In the genomic region with DNA sequence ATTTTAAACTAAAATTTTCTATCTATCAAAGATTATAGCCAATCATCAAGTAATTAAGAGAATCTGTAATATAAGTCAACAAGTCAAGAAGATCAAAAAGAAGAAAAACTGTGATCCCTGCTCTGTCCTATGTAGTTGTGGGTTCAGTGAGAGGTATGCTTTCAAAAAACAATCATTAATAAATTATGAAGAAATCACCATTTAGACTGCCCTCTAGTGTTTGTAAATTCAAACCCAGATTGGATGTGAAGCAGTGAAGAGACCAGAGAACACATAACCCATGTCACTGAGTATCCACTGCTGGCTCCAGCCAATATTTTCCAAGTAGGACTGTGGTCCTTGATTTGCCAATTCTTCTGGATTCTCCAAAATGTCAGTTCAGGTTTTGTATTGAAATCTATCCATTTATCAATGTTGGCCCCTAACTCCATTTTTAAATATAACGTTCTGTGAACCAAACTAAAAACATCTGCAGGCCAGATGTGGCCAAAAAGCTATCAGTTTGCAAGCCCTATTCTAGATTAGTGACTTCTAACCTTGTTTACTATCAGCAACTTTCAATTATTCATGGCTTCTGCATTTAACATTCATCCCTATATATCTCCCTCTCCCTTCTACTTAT, we compare ENCODE assay signal across 8 cellular contexts.
DNase-seq lines count a peak whose midpoint lies in the region; ATAC-seq, FAIRE-seq and TF ChIP-seq lines count a peak whose summit lies in the region.

No MANE protein-coding gene starts in this region.

- DNase-seq in AG20443 (ENCODE audit: low spot score) (peak; percentile 42), Karpas-422 (peak; percentile 53), WTC11 (ENCODE audit: low spot score) (no peak), kidney (no peak), posterior vena cava (ENCODE audit: low spot score) (no peak), posterior cingulate gyrus (no peak)
- no peak for DNase-seq in stimulated activated naive CD8-positive, alpha-beta T cell treated with anti-CD3 and anti-CD28 coated beads, Interleukin-15, Interleukin-2, amounts not matched to agents 100 U/mL and 50 U/mL, for 24 hours
- DNase-seq in activated CD4-positive, alpha-beta T cell treated with anti-CD3 and anti-CD28 coated beads, Interleukin-2, amount 10 ng/mL, durations not matched to agents 24 days and 14 days: no peak

- H3K4me1 ChIP-seq in Karpas-422 (ENCODE audit: low read length) (no peaks in the 10 kb centered on the region), kidney (ENCODE audit: control insufficient read depth in 1 of 2, insufficient read depth in 1 of 2, low read depth in 1 of 2, low read length in 2 of 2) (no peaks in the 10 kb centered on the region)

- H3K27me3 Mint-ChIP-seq in WTC11 (ENCODE audit: low read depth): no peaks in the 10 kb centered on the region
- H3K27me3 Mint-ChIP-seq in activated CD4-positive, alpha-beta T cell treated with anti-CD3 and anti-CD28 coated beads, Interleukin-2, amount 10 ng/mL, durations not matched to agents 24 days and 14 days: no peaks in the 10 kb centered on the region

- no peak overlapping the region for H3K27ac ChIP-seq in Karpas-422 (ENCODE audit: low read length)
- H3K27ac ChIP-seq in kidney (ENCODE audit: low read depth in 2 of 2, low read length in 2 of 2): no peak overlapping the region

- POLR2A ChIA-PET in WTC11 (lab: Charles Lee): no interaction called here

- H4K20me1 ChIP-seq in Karpas-422 (ENCODE audit: insufficient read depth, low read depth, low read length): no peaks in the 10 kb centered on the region

- peaks cover 17% of the 10 kb centered on the region for H3K4me1 Mint-ChIP-seq in WTC11
- H3K4me1 Mint-ChIP-seq in activated CD4-positive, alpha-beta T cell treated with anti-CD3 and anti-CD28 coated beads, Interleukin-2, amount 10 ng/mL, durations not matched to agents 24 days and 14 days: no peaks in the 10 kb centered on the region

- H3K9ac ChIP-seq in Karpas-422 (ENCODE audit: low read length): no peak overlapping the region
- no peak overlapping the region for H3K9ac ChIP-seq in kidney (ENCODE audit: low read length in 2 of 2)

- H3K27ac Mint-ChIP-seq in WTC11: no peak overlapping the region
- H3K27ac Mint-ChIP-seq in activated CD4-positive, alpha-beta T cell treated with anti-CD3 and anti-CD28 coated beads, Interleukin-2, amount 10 ng/mL, durations not matched to agents 24 days and 14 days: no peak overlapping the region

- CTCF ChIA-PET in WTC11 (lab: Charles Lee): no interaction called here

- ATAC-seq in WTC11: peak; percentile 72
- no peak for ATAC-seq in stimulated activated naive CD8-positive, alpha-beta T cell treated with anti-CD3 and anti-CD28 coated beads, Interleukin-15, Interleukin-2, amounts not matched to agents 100 U/mL and 50 U/mL, for 24 hours

- intact Hi-C loops in kidney (cut with DNase I): no loop called here
- intact Hi-C loops in posterior vena cava (cut with DNase I): no loop called here
- intact Hi-C loops in activated CD4-positive, alpha-beta T cell treated with anti-CD3 and anti-CD28 coated beads, Interleukin-2, amount 10 ng/mL, durations not matched to agents 24 days and 14 days (cut with micrococcal nuclease): no loop called here
- intact Hi-C loops in posterior cingulate gyrus (cut with DNase I): no loop called here

- H3K27me3 ChIP-seq in Karpas-422 (ENCODE audit: low read length): no peaks in the 10 kb centered on the region

- TF ChIP-seq CTCF in WTC11 (IDR thresholded peaks at IDR 0.05) (no peak), kidney (IDR thresholded peaks at IDR 0.05; ENCODE audit: borderline replicate concordance, extremely low read depth, insufficient read depth) (peak; percentile 14)

- H3K4me3 Mint-ChIP-seq in WTC11: no peak overlapping the region
- no peak overlapping the region for H3K4me3 Mint-ChIP-seq in activated CD4-positive, alpha-beta T cell treated with anti-CD3 and anti-CD28 coated beads, Interleukin-2, amount 10 ng/mL, durations not matched to agents 24 days and 14 days

- H3K36me3 Mint-ChIP-seq in WTC11: peaks cover 6% of the 10 kb centered on the region; the same call in 1 of the 2 replicates
- no peaks in the 10 kb centered on the region for H3K36me3 Mint-ChIP-seq in activated CD4-positive, alpha-beta T cell treated with anti-CD3 and anti-CD28 coated beads, Interleukin-2, amount 10 ng/mL, durations not matched to agents 24 days and 14 days (ENCODE audit: low read depth)

- H3K9me3 Mint-ChIP-seq in WTC11: peaks cover 13% of the 10 kb centered on the region
- H3K9me3 Mint-ChIP-seq in activated CD4-positive, alpha-beta T cell treated with anti-CD3 and anti-CD28 coated beads, Interleukin-2, amount 10 ng/mL, durations not matched to agents 24 days and 14 days: peaks cover 17% of the 10 kb centered on the region

- H3K36me3 ChIP-seq in Karpas-422 (ENCODE audit: insufficient read depth, low read length) (no peaks in the 10 kb centered on the region), kidney (ENCODE audit: control insufficient read depth in 1 of 2, insufficient read depth in 2 of 2, low read length in 2 of 2) (no peaks in the 10 kb centered on the region)

- H2AFZ ChIP-seq in Karpas-422 (ENCODE audit: low read length): no peak overlapping the region

- H3K4me2 ChIP-seq in Karpas-422 (ENCODE audit: low read depth, low read length, poor library complexity, severe bottlenecking): no peak overlapping the region

- H3K9me2 ChIP-seq in Karpas-422 (replicated peaks; ENCODE audit: insufficient read depth, low read length): no peaks in the 10 kb centered on the region

- no peak for FAIRE-seq in kidney (lab: Jason Lieb, UNC)

- H3K4me3 ChIP-seq in Karpas-422 (ENCODE audit: low read length): no peak overlapping the region
- H3K4me3 ChIP-seq in kidney (ENCODE audit: low read length in 2 of 2): no peak overlapping the region

- no peaks in the 10 kb centered on the region for H3K79me2 ChIP-seq in Karpas-422 (ENCODE audit: low read length)

- H3K9me3 ChIP-seq in Karpas-422 (ENCODE audit: low read length) (peaks cover 12% of the 10 kb centered on the region), kidney (ENCODE audit: control insufficient read depth in 1 of 2, low read length in 2 of 2) (no peaks in the 10 kb centered on the region)

TF ChIP-seq in WTC11, 78 proteins besides CTCF, POLR2A, EP300 and RAD21 (continues in another document):
- TF ChIP-seq CBFB (CRISPR knock-in tag; IDR thresholded peaks at IDR 0.05; ENCODE audit: low read depth): no peak
- TF ChIP-seq, protein P1, sequence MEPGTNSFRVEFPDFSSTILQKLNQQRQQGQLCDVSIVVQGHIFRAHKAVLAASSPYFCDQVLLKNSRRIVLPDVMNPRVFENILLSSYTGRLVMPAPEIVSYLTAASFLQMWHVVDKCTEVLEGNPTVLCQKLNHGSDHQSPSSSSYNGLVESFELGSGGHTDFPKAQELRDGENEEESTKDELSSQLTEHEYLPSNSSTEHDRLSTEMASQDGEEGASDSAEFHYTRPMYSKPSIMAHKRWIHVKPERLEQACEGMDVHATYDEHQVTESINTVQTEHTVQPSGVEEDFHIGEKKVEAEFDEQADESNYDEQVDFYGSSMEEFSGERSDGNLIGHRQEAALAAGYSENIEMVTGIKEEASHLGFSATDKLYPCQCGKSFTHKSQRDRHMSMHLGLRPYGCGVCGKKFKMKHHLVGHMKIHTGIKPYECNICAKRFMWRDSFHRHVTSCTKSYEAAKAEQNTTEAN (CRISPR knock-in tag; IDR thresholded peaks at IDR 0.05): no peak
- TF ChIP-seq, protein P2, sequence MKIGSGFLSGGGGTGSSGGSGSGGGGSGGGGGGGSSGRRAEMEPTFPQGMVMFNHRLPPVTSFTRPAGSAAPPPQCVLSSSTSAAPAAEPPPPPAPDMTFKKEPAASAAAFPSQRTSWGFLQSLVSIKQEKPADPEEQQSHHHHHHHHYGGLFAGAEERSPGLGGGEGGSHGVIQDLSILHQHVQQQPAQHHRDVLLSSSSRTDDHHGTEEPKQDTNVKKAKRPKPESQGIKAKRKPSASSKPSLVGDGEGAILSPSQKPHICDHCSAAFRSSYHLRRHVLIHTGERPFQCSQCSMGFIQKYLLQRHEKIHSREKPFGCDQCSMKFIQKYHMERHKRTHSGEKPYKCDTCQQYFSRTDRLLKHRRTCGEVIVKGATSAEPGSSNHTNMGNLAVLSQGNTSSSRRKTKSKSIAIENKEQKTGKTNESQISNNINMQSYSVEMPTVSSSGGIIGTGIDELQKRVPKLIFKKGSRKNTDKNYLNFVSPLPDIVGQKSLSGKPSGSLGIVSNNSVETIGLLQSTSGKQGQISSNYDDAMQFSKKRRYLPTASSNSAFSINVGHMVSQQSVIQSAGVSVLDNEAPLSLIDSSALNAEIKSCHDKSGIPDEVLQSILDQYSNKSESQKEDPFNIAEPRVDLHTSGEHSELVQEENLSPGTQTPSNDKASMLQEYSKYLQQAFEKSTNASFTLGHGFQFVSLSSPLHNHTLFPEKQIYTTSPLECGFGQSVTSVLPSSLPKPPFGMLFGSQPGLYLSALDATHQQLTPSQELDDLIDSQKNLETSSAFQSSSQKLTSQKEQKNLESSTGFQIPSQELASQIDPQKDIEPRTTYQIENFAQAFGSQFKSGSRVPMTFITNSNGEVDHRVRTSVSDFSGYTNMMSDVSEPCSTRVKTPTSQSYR (CRISPR knock-in tag; IDR thresholded peaks at IDR 0.05): no peak
- no peak for TF ChIP-seq HMGA2 (CRISPR knock-in tag; IDR thresholded peaks at IDR 0.05)
- no peak for TF ChIP-seq TP53 (CRISPR knock-in tag; IDR thresholded peaks at IDR 0.05)
- no peak for TF ChIP-seq RORB (CRISPR knock-in tag; IDR thresholded peaks at IDR 0.05)
- TF ChIP-seq, protein P3, sequence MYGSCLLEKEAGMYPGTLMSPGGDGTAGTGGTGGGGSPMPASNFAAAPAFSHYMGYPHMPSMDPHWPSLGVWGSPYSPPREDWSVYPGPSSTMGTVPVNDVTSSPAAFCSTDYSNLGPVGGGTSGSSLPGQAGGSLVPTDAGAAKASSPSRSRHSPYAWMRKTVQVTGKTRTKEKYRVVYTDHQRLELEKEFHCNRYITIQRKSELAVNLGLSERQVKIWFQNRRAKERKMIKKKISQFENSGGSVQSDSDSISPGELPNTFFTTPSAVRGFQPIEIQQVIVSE (CRISPR knock-in tag; IDR thresholded peaks at IDR 0.05; ENCODE audit: borderline replicate concordance): no peak

Comparison
In these comparisons a context has a peak if more than half of its experiments do, and no peak if none do; other contexts are left out.
1. DNase-seq: peak in AG20443 (single experiment) and Karpas-422 (single experiment); none in WTC11 (single experiment), kidney (single experiment), stimulated activated naive CD8-positive, alpha-beta T cell treated with anti-CD3 and anti-CD28 coated beads, Interleukin-15, Interleukin-2, amounts not matched to agents 100 U/mL and 50 U/mL, for 24 hours (single experiment), posterior vena cava (single experiment), activated CD4-positive, alpha-beta T cell treated with anti-CD3 and anti-CD28 coated beads, Interleukin-2, amount 10 ng/mL, durations not matched to agents 24 days and 14 days (single experiment) and posterior cingulate gyrus (0 of 10).